31 cellular contexts compared by ENCODE assay signal in genomic region chr22:48060266-48060665, GRCh38.
DNase-seq lines count a peak whose midpoint lies in the region; FAIRE-seq lines count a peak whose summit lies in the region.
"Had no signal": no experiment of that assay in that cellular context is flagged by ENCODE, and none has a peak within 500 bp of the region (broad histone marks: within the 10 kb centered on the region; RNA-seq: fewer than 3 reads in every experiment).

No MANE protein-coding gene starts in this region.

- peaks cover 0 to 2% of the 10 kb centered on the region in 2 donors for H3K4me1 ChIP-seq in neuronal stem cell (ENCODE audit: control insufficient read depth in 2 of 2, insufficient read depth in 1 of 2, low read depth in 1 of 2, low read length in 2 of 2)
- H3K4me1 ChIP-seq: A549; BE2C; BLaER1; BLaER1 treated with 17β-estradiol and CSF1 and Interleukin-3, amounts not matched to agents 10 nM and 100 nM; Caco-2 had no signal

- H3K27ac ChIP-seq in neuronal stem cell (replicated peaks; ENCODE audit: low read length): no peak overlapping the region
- H3K27ac ChIP-seq: 22Rv1; A549; BLaER1; BLaER1 treated with 17β-estradiol and CSF1 and Interleukin-3, amounts not matched to agents 10 nM and 100 nM; C4-2B had no signal

- peak overlapping the region; percentile 32 for H3K18ac ChIP-seq in neuronal stem cell (ENCODE audit: low read length)

- H2AK5ac ChIP-seq in neuronal stem cell (ENCODE audit: low read depth, low read length): no peak overlapping the region

- H2BK12ac ChIP-seq in neuronal stem cell (ENCODE audit: low read length): no peak overlapping the region

- H3K4ac ChIP-seq in neuronal stem cell (ENCODE audit: low read length): no peak overlapping the region

- DNase-seq in mesenteric fat pad (ENCODE audit: low spot score): peak; percentile 68
- no peak for DNase-seq in neuronal stem cell (ENCODE audit: low spot score)
- DNase-seq in NAMALWA (ENCODE audit: low spot score): no peak
- no peak for DNase-seq in urothelium cell line (ENCODE audit: low spot score)
- DNase-seq: 8988T; ACHN; AML-193; BE2C; C1 segment of cervical spinal cord; Caco-2; Calu3; CD4-positive, alpha-beta memory T cell; CD4-positive, alpha-beta T cell; CD4-positive, CD25-positive, alpha-beta regulatory T cell; CD8-positive, alpha-beta memory T cell; CD8-positive, alpha-beta T cell; COR-L47; DMS 273 treated with DMSO at 0.1 percent for 48 hours; DMS153; DMS53; DMS79; DMS79 treated with DMSO at 0.1 percent for 48 hours; DND-41; EL had no signal

- H4K8ac ChIP-seq in neuronal stem cell (ENCODE audit: low read depth, low read length): no peak overlapping the region

- no peaks in the 10 kb centered on the region for H3K79me1 ChIP-seq in neuronal stem cell (ENCODE audit: low read depth, low read length)

- H3K4me2 ChIP-seq in neuronal stem cell (ENCODE audit: insufficient read depth, low read length, poor library complexity, severe bottlenecking): no peak overlapping the region
- H3K4me2 ChIP-seq: A549; BLaER1; BLaER1 treated with 17β-estradiol and CSF1 and Interleukin-3, amounts not matched to agents 10 nM and 100 nM had no signal

- FAIRE-seq in urothelium cell line (lab: Jason Lieb, UNC): no peak
- FAIRE-seq: A204.1, A549, D721Med had no signal

- no peak overlapping the region for H2AFZ ChIP-seq in neuronal stem cell (ENCODE audit: low read length)

- no peak overlapping the region for H4K91ac ChIP-seq in neuronal stem cell (ENCODE audit: low read depth, low read length, poor library complexity)

- H3K9me3 ChIP-seq in neuronal stem cell (replicated peaks in 1 of 2; ENCODE audit: control insufficient read depth in 2 of 2, insufficient read depth in 1 of 2, low read depth in 1 of 2, low read length in 2 of 2): peaks cover 0 to 2% of the 10 kb centered on the region in 2 donors
- H3K9me3 ChIP-seq: A549; BE2C; BLaER1; BLaER1 treated with 17β-estradiol and CSF1 and Interleukin-3, amounts not matched to agents 10 nM and 100 nM; Caco-2 had no signal

- no peak overlapping the region for H2BK5ac ChIP-seq in neuronal stem cell (ENCODE audit: low read length)

- H3K23ac ChIP-seq in neuronal stem cell (ENCODE audit: low read depth, low read length, poor library complexity): no peak overlapping the region

- no CpG with 5 or more reads among the region's 7 CpGs for WGBS in neuronal stem cell (ENCODE audit: extremely low coverage in 2 of 2, insufficient read length in 2 of 2, insufficient replicate concordance in 1 of 2), 2 donors

- no peak overlapping the region for H3K14ac ChIP-seq in neuronal stem cell (ENCODE audit: low read length)

- no peaks in the 10 kb centered on the region for H3K27me3 ChIP-seq in neuronal stem cell (ENCODE audit: control insufficient read depth in 3 of 3, insufficient read depth in 3 of 3, low read depth in 1 of 3, low read length in 3 of 3)
- H3K27me3 ChIP-seq: BE2C; BLaER1; BLaER1 treated with 17β-estradiol and CSF1 and Interleukin-3, amounts not matched to agents 10 nM and 100 nM had no signal

- H2BK15ac ChIP-seq in neuronal stem cell (ENCODE audit: low read length): no peak overlapping the region

- H3K36me3 ChIP-seq in neuronal stem cell (replicated peaks in 1 of 2; ENCODE audit: control insufficient read depth in 2 of 2, insufficient read depth in 2 of 2, low read length in 2 of 2): peaks cover 0 to 1% of the 10 kb centered on the region in 2 donors
- H3K36me3 ChIP-seq: BE2C; BLaER1; BLaER1 treated with 17β-estradiol and CSF1 and Interleukin-3, amounts not matched to agents 10 nM and 100 nM had no signal

- H3K9ac ChIP-seq in neuronal stem cell (ENCODE audit: low read depth, low read length, poor library complexity): no peak overlapping the region
- H3K9ac ChIP-seq: BLaER1; BLaER1 treated with 17β-estradiol and CSF1 and Interleukin-3, amounts not matched to agents 10 nM and 100 nM had no signal

- H2BK120ac ChIP-seq in neuronal stem cell (ENCODE audit: low read depth, low read length): no peak overlapping the region

- no peak overlapping the region for H3K4me3 ChIP-seq in neuronal stem cell (ENCODE audit: low read length in 2 of 2)
- H3K4me3 ChIP-seq: A549; BLaER1; BLaER1 treated with 17β-estradiol and CSF1 and Interleukin-3, amounts not matched to agents 10 nM and 100 nM had no signal
